8 cellular contexts compared by ENCODE assay signal in genomic region chr2:85309699-85310321, GRCh38. TPM values are rescaled to one million over a fixed set of nuclear protein-coding genes. Genes with fewer than 3 reads are reported as not detected.
A peak's percentile ranks its signal among the peaks of the same experiment; 100 is the strongest.
DNase-seq lines count a peak whose midpoint lies in the region; ATAC-seq and TF ChIP-seq lines count a peak whose summit lies in the region.

No MANE protein-coding gene starts in this region.

- in situ Hi-C loops in mammary epithelial cell (cut with MboI; ENCODE audit: low sequenced_read_pairs in 2 of 2), result no loop called here

- H3K9me3 ChIP-seq in mammary epithelial cell (replicated peaks; ENCODE audit: insufficient read depth, low read length) (no peaks in the 10 kb centered on the region), lower lobe of right lung (no peaks in the 10 kb centered on the region), vagina (no peaks in the 10 kb centered on the region), prostate gland (no peaks in the 10 kb centered on the region)

- H3K27ac Mint-ChIP-seq in MCF 10A (ENCODE audit: low read depth, unreplicated experiment) (no peak overlapping the region), WTC11 (peak overlapping the region; percentile 44)

- peaks cover 8% of the 10 kb centered on the region for H3K36me3 ChIP-seq in mammary epithelial cell (ENCODE audit: insufficient read depth, low read length)
- peaks cover 48% of the 10 kb centered on the region for H3K36me3 ChIP-seq in lower lobe of right lung
- peaks cover 0 to 28% of the 10 kb centered on the region in 2 donors for H3K36me3 ChIP-seq in vagina
- H3K36me3 ChIP-seq in prostate gland, result no peaks in the 10 kb centered on the region

- H3K4me2 ChIP-seq in mammary epithelial cell (ENCODE audit: insufficient read depth, low read depth, low read length), result no peak overlapping the region

- TF ChIP-seq POLR2A in vagina (IDR thresholded peaks at IDR 0.05), result no peak
- TF ChIP-seq POLR2A in prostate gland (IDR thresholded peaks at IDR 0.05), result no peak

- DNase-seq in mammary epithelial cell, result no peak
- DNase-seq in MCF 10A (ENCODE audit: unreplicated experiment), result no peak
- DNase-seq in WTC11 (ENCODE audit: low spot score), result no peak
- no peak for DNase-seq in lower lobe of right lung
- no peak for DNase-seq in vagina (ENCODE audit: extremely low spot score in 2 of 2)
- DNase-seq in prostate gland (ENCODE audit: low spot score), result no peak
- no peak for DNase-seq in NCI-H187 treated with DMSO at 0.1 percent for 48 hours (lab: John Stamatoyannopoulos, UW)
- no peak for DNase-seq in DMS79 treated with DMSO at 0.1 percent for 48 hours (lab: John Stamatoyannopoulos, UW)

- no peaks in the 10 kb centered on the region for H3K27me3 Mint-ChIP-seq in MCF 10A (ENCODE audit: insufficient read depth, unreplicated experiment)
- no peaks in the 10 kb centered on the region for H3K27me3 Mint-ChIP-seq in WTC11 (ENCODE audit: low read depth)

- 81% methylated on average over 19 of the region's 19 CpGs for WGBS in mammary epithelial cell (ENCODE audit: low coverage, missing lambda C conversion rate)
- WGBS in prostate gland, result 51% methylated on average over 19 of the region's 19 CpGs

- CTCF ChIA-PET in mammary epithelial cell (lab: Charles Lee; ENCODE audit: low non-redundant PET) (no interaction called here), MCF 10A (lab: Yijun Ruan, JAX) (interaction anchor here (0.5 to 5.0 kb wide), 8 partner anchors 9 to 294 kb away, joined by 3 to 31 read pairs (median 4); no protein-coding TSS in a partner anchor), WTC11 (lab: Charles Lee) (interaction anchor here (0.6 to 3.2 kb wide), 7 partner anchors 9 to 243 kb away, joined by 3 to 15 read pairs (median 4); partner anchors contain the start of gene TCF7L1)

- H3K36me3 Mint-ChIP-seq in MCF 10A (ENCODE audit: insufficient read depth, unreplicated experiment) (peaks cover 10% of the 10 kb centered on the region), WTC11 (peaks cover 43% of the 10 kb centered on the region)

- dilution Hi-C loops in mammary epithelial cell (cut with HindIII; ENCODE audit: low sequenced_read_pairs), result no loop called here

- H3K4me3 ChIP-seq in mammary epithelial cell (replicated peaks in 1 of 3; ENCODE audit: insufficient read depth in 1 of 3, low read depth in 2 of 3, low read length in 3 of 3) (no peak overlapping the region), lower lobe of right lung (peak overlapping the region; percentile 15), vagina (no peak overlapping the region), prostate gland (no peak overlapping the region)

- H3K9ac ChIP-seq in mammary epithelial cell (ENCODE audit: insufficient read depth, low read length), result no peak overlapping the region

- H3K27me3 ChIP-seq in mammary epithelial cell (ENCODE audit: insufficient read depth, low read length) (no peaks in the 10 kb centered on the region), lower lobe of right lung (ENCODE audit: low read depth) (no peaks in the 10 kb centered on the region), vagina (no peaks in the 10 kb centered on the region), prostate gland (replicated peaks; ENCODE audit: insufficient read depth) (no peaks in the 10 kb centered on the region)

- ATAC-seq in WTC11 (no peak), lower lobe of right lung (peak in 1 of 2 donors; percentile 20)

- no peaks in the 10 kb centered on the region for H4K20me1 ChIP-seq in mammary epithelial cell (ENCODE audit: insufficient read depth, low read length)

- no peaks in the 10 kb centered on the region for H3K4me1 ChIP-seq in mammary epithelial cell (ENCODE audit: insufficient read depth, low read length)
- peaks cover 26% of the 10 kb centered on the region for H3K4me1 ChIP-seq in lower lobe of right lung
- H3K4me1 ChIP-seq in vagina, result peaks cover 23% of the 10 kb centered on the region
- no peaks in the 10 kb centered on the region for H3K4me1 ChIP-seq in prostate gland (replicated peaks)

- POLR2A ChIA-PET in MCF 10A (lab: Yijun Ruan, JAX), result interaction anchor here (1.5 kb wide), 1 partner anchor 18 kb away, joined by 7 read pairs; the partner anchor contains the start of gene TGOLN2
- POLR2A ChIA-PET in WTC11 (lab: Charles Lee), result interaction anchor here (0.8 kb wide), 1 partner anchor 175 kb away, joined by 3 read pairs; no protein-coding TSS in a partner anchor

- H3K27ac ChIP-seq in mammary epithelial cell (ENCODE audit: insufficient read depth, low read depth, low read length) (no peak overlapping the region), lower lobe of right lung (peak overlapping the region; percentile 27), vagina (peak overlapping the region; percentile 58), prostate gland (no peak overlapping the region)

- no peaks in the 10 kb centered on the region for H3K9me3 Mint-ChIP-seq in MCF 10A (ENCODE audit: unreplicated experiment)
- no peaks in the 10 kb centered on the region for H3K9me3 Mint-ChIP-seq in WTC11

- H3K79me2 ChIP-seq in mammary epithelial cell (ENCODE audit: insufficient read depth, low read length), result no peaks in the 10 kb centered on the region

- TSS peak; percentile 70 for BruUV-seq in mammary epithelial cell (replicated peaks; lab: Mats Ljungman, UMichigan)
- no TSS peak for BruUV-seq in MCF 10A (replicated peaks; lab: Mats Ljungman, UMichigan)

- TF ChIP-seq CTCF in mammary epithelial cell (conservative IDR thresholded peaks at IDR 0.05 in 1 of 2, IDR thresholded peaks at IDR 0.05 in 1 of 2; ENCODE audit: extremely low read depth in 1 of 2, insufficient read depth in 1 of 2, low read depth in 1 of 2, low read length in 2 of 2), result no peak
- no peak for TF ChIP-seq CTCF in MCF 10A (IDR thresholded peaks at IDR 0.05; ENCODE audit: unreplicated experiment)
- TF ChIP-seq CTCF in WTC11 (IDR thresholded peaks at IDR 0.05), result no peak
- TF ChIP-seq CTCF in lower lobe of right lung (IDR thresholded peaks at IDR 0.05), result no peak
- no peak for TF ChIP-seq CTCF in vagina (IDR thresholded peaks at IDR 0.05)
- no peak for TF ChIP-seq CTCF in prostate gland (IDR thresholded peaks at IDR 0.05)

- no peak overlapping the region for H2AFZ ChIP-seq in mammary epithelial cell (ENCODE audit: low read depth, low read length)

- intact Hi-C loops in mammary epithelial cell (cut with micrococcal nuclease) (no loop called here), MCF 10A (cut with micrococcal nuclease) (loop anchor here (5.0 kb wide), 1 partner anchor 242 kb away; no protein-coding TSS in a partner anchor), lower lobe of right lung (cut with DNase I) (no loop called here), vagina (cut with DNase I) (no loop called here), prostate gland (cut with DNase I) (no loop called here)

- H3K4me1 Mint-ChIP-seq in MCF 10A (ENCODE audit: insufficient read depth, unreplicated experiment) (peaks cover 11% of the 10 kb centered on the region), WTC11 (peaks cover 19% of the 10 kb centered on the region)

- no peak overlapping the region for H3K4me3 Mint-ChIP-seq in MCF 10A (ENCODE audit: unreplicated experiment)
- H3K4me3 Mint-ChIP-seq in WTC11, result no peak overlapping the region

TF ChIP-seq in WTC11, 78 proteins besides CTCF, POLR2A, EP300 and RAD21 (continues in another document):
- TF ChIP-seq PRRX2 (CRISPR knock-in tag; IDR thresholded peaks at IDR 0.05), result no peak
- TF ChIP-seq FOXP1 (CRISPR knock-in tag; IDR thresholded peaks at IDR 0.05; ENCODE audit: borderline replicate concordance), result no peak
- TF ChIP-seq NFYB (CRISPR knock-in tag; conservative IDR thresholded peaks at IDR 0.05; ENCODE audit: low read depth), result no peak
- TF ChIP-seq ZNF532 (CRISPR knock-in tag; IDR thresholded peaks at IDR 0.05; ENCODE audit: borderline replicate concordance), result no peak

RNA-seq across cellular contexts. Expression of gene TGOLN2, which starts 18.0 kb away (rescaled TPM):
- 10 to 100 TPM; 64.8 to 83.0 TPM for total RNA-seq in mammary epithelial cell
- 42.8 TPM for polyA plus RNA-seq in mammary epithelial cell
- polyA minus RNA-seq in mammary epithelial cell, result 54.5 TPM
- 62.9 and 65.5 TPM in 2 replicates for total RNA-seq in MCF 10A (2022)
- 42.2 to 43.9 TPM (median 43.7 TPM) in 3 replicates for total RNA-seq in WTC11 (2021)
- 171 TPM for total RNA-seq in lower lobe of right lung
- 96.0 TPM for total RNA-seq in vagina
- total RNA-seq in prostate gland, result 100 to 1,000 TPM; 140 to 165 TPM

RNA-seq across cellular contexts. Expression of gene RETSAT, which starts 44.5 kb away (rescaled TPM):
- total RNA-seq in mammary epithelial cell (100 to 1,000 TPM in 1 of 2 donors, 10 to 100 TPM in 1; 94.7 to 157 TPM), MCF 10A (2022) (59.2 and 60.4 TPM in 2 replicates), WTC11 (2021) (18.9 to 24.4 TPM (median 21.6 TPM) in 3 replicates), lower lobe of right lung (55.5 TPM), vagina (62.1 TPM), prostate gland (10 to 100 TPM; 51.1 to 72.6 TPM)
- 62.0 TPM for polyA plus RNA-seq in mammary epithelial cell
- polyA minus RNA-seq in mammary epithelial cell, result 90.5 TPM

RNA-seq across cellular contexts. Expression of gene ELMOD3, which starts 44.8 kb away (rescaled TPM):
- 10 to 100 TPM; 17.5 to 23.0 TPM for total RNA-seq in mammary epithelial cell
- 14.3 TPM for polyA plus RNA-seq in mammary epithelial cell
- polyA minus RNA-seq in mammary epithelial cell, result 13.5 TPM
- 16.2 and 16.7 TPM in 2 replicates for total RNA-seq in MCF 10A (2022)
- 9.7 to 10.8 TPM (median 10.6 TPM) in 3 replicates for total RNA-seq in WTC11 (2021)
- 19.6 TPM for total RNA-seq in lower lobe of right lung
- 44.7 TPM for total RNA-seq in vagina
- 10 to 100 TPM; 31.6 to 32.1 TPM for total RNA-seq in prostate gland

Comparison
In these comparisons a context has a peak if more than half of its experiments do, and no peak if none do; other contexts are left out.
1. H3K27ac ChIP-seq: peak in lower lobe of right lung (single experiment) and vagina (single experiment); none in mammary epithelial cell (single experiment) and prostate gland (0 of 2).